Comparison of ENCODE assay signal across 1 cellular context in the genomic region with DNA sequence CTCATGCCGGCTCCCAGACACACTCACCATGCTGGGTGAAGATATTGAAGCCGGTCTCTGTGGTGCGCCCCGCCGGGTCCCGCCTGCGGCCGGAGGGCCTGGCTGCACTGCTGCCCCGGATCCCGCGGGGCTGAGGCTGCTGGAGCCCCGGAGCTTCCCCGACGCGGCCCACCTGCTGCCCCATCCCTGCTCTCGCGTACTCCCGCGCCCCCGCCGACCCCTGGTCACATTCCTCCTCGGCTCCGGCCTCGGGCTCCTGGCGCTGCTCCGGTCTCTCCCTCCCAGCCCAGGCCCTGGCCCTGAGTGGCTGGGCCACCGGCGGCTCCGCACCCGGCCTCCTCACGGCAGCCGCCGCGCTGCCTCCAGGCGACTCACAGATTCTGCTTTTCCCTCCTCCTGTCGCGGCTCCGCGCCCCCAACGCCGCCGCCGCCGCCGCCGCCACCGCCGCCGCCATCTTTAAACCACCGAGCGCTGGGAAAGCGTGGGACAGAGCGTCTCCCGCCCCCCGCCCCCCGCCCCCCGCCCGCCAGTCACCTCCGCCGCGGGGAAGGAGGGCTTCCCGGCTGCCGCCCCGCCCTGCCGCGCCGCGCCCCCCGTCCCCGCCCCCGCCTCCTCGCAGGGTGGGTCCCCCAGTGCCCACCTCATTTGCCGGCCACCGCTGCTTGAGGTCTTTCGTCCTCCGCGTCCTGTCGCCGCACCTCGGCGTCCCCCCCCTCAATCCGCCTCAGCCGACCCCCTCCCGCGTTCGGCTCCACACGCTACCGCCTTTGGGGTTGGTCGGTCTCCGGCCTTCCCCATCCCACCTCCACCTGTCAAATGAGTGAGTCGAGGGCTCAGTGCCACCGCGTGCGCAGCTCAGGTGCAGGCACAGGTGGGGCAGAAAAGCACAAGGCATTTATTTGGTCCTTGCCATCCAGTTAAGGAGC.
A peak's percentile ranks its signal among the peaks of the same experiment; 100 is the strongest.
TF ChIP-seq lines count a peak whose summit lies in the region.

A gene (minus strand): TSS at position 464 of the 927 bp plus-strand sequence. CDS start 280 bp downstream, at position 184.

TF ChIP-seq in K562, 482 proteins besides CTCF, POLR2A, EP300 and RAD21 (continues in another document):
- TF ChIP-seq, protein P1, sequence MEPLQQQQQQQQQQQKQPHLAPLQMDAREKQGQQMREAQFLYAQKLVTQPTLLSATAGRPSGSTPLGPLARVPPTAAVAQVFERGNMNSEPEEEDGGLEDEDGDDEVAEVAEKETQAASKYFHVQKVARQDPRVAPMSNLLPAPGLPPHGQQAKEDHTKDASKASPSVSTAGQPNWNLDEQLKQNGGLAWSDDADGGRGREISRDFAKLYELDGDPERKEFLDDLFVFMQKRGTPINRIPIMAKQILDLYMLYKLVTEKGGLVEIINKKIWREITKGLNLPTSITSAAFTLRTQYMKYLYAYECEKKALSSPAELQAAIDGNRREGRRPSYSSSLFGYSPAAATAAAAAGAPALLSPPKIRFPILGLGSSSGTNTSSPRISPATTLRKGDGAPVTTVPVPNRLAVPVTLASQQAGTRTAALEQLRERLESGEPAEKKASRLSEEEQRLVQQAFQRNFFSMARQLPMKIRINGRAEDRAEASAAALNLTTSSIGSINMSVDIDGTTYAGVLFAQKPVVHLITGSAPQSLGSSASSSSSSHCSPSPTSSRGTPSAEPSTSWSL (CRISPR knock-in tag; IDR thresholded peaks at IDR 0.05; ENCODE audit: borderline replicate concordance), result no peak
- no peak for TF ChIP-seq SAFB2 (IDR thresholded peaks at IDR 0.05; ENCODE audit: borderline replicate concordance, low read depth, low read length, severe bottlenecking)
- TF ChIP-seq, protein P2, sequence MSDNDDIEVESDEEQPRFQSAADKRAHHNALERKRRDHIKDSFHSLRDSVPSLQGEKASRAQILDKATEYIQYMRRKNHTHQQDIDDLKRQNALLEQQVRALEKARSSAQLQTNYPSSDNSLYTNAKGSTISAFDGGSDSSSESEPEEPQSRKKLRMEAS (CRISPR knock-in tag; IDR thresholded peaks at IDR 0.05), result peak; percentile 67
- TF ChIP-seq ZBTB7A (IDR thresholded peaks at IDR 0.05; ENCODE audit: borderline replicate concordance, control insufficient read depth, low read depth, low read length), result peak; percentile 88
- TF ChIP-seq RBM39 (optimal IDR thresholded peaks at IDR 0.05; ENCODE audit: low read depth, low read length), result no peak
- TF ChIP-seq, protein P3, sequence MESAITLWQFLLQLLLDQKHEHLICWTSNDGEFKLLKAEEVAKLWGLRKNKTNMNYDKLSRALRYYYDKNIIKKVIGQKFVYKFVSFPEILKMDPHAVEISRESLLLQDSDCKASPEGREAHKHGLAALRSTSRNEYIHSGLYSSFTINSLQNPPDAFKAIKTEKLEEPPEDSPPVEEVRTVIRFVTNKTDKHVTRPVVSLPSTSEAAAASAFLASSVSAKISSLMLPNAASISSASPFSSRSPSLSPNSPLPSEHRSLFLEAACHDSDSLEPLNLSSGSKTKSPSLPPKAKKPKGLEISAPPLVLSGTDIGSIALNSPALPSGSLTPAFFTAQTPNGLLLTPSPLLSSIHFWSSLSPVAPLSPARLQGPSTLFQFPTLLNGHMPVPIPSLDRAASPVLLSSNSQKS (CRISPR knock-in tag; IDR thresholded peaks at IDR 0.05), result no peak
- peak; percentile 86 for TF ChIP-seq RBFOX2 (IDR thresholded peaks at IDR 0.05; ENCODE audit: low read depth, low read length)
- TF ChIP-seq RBM17 (IDR thresholded peaks at IDR 0.05; ENCODE audit: borderline replicate concordance, low read depth, low read length), result no peak
- TF ChIP-seq MAFG (tag; conservative IDR thresholded peaks at IDR 0.05), result no peak
- TF ChIP-seq, protein P4, sequence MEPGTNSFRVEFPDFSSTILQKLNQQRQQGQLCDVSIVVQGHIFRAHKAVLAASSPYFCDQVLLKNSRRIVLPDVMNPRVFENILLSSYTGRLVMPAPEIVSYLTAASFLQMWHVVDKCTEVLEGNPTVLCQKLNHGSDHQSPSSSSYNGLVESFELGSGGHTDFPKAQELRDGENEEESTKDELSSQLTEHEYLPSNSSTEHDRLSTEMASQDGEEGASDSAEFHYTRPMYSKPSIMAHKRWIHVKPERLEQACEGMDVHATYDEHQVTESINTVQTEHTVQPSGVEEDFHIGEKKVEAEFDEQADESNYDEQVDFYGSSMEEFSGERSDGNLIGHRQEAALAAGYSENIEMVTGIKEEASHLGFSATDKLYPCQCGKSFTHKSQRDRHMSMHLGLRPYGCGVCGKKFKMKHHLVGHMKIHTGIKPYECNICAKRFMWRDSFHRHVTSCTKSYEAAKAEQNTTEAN (CRISPR knock-in tag; IDR thresholded peaks at IDR 0.05), result no peak
- TF ChIP-seq FOXP1 (CRISPR knock-in tag; IDR thresholded peaks at IDR 0.05), result peak; percentile 71; the same call in 1 of the 2 replicates
- no peak for TF ChIP-seq POLR3G (IDR thresholded peaks at IDR 0.05; ENCODE audit: extremely low read depth, insufficient read length, insufficient replicate concordance)
- no peak for TF ChIP-seq ELF4 (CRISPR knock-in tag; IDR thresholded peaks at IDR 0.05)
- TF ChIP-seq ZNF785 (CRISPR knock-in tag; IDR thresholded peaks at IDR 0.05), result no peak
- peak; percentile 24; the same call in 1 of the 2 replicates for TF ChIP-seq MYC (IDR thresholded peaks at IDR 0.05; ENCODE audit: low read depth, low read length)
- no peak for TF ChIP-seq MYC (CRISPR knock-in tag; IDR thresholded peaks at IDR 0.05; ENCODE audit: borderline replicate concordance, low read depth)
- no peak for TF ChIP-seq NR3C1 (CRISPR knock-in tag; IDR thresholded peaks at IDR 0.05)
- TF ChIP-seq, protein P5, sequence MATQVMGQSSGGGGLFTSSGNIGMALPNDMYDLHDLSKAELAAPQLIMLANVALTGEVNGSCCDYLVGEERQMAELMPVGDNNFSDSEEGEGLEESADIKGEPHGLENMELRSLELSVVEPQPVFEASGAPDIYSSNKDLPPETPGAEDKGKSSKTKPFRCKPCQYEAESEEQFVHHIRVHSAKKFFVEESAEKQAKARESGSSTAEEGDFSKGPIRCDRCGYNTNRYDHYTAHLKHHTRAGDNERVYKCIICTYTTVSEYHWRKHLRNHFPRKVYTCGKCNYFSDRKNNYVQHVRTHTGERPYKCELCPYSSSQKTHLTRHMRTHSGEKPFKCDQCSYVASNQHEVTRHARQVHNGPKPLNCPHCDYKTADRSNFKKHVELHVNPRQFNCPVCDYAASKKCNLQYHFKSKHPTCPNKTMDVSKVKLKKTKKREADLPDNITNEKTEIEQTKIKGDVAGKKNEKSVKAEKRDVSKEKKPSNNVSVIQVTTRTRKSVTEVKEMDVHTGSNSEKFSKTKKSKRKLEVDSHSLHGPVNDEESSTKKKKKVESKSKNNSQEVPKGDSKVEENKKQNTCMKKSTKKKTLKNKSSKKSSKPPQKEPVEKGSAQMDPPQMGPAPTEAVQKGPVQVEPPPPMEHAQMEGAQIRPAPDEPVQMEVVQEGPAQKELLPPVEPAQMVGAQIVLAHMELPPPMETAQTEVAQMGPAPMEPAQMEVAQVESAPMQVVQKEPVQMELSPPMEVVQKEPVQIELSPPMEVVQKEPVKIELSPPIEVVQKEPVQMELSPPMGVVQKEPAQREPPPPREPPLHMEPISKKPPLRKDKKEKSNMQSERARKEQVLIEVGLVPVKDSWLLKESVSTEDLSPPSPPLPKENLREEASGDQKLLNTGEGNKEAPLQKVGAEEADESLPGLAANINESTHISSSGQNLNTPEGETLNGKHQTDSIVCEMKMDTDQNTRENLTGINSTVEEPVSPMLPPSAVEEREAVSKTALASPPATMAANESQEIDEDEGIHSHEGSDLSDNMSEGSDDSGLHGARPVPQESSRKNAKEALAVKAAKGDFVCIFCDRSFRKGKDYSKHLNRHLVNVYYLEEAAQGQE (CRISPR knock-in tag; IDR thresholded peaks at IDR 0.05; ENCODE audit: low read depth), result no peak
- no peak for TF ChIP-seq ZNF311 (CRISPR knock-in tag; IDR thresholded peaks at IDR 0.05)
- TF ChIP-seq ZNF76 (CRISPR knock-in tag; IDR thresholded peaks at IDR 0.05; ENCODE audit: borderline replicate concordance), result no peak
- TF ChIP-seq TAF1 (IDR thresholded peaks at IDR 0.05; ENCODE audit: control insufficient read depth, extremely low read depth, insufficient read depth, low read length, severe bottlenecking), result peak; percentile 83
- TF ChIP-seq EP400 (IDR thresholded peaks at IDR 0.05), result peak; percentile 37; the same call in 1 of the 2 replicates
- TF ChIP-seq POLR2H (tag; IDR thresholded peaks at IDR 0.05; ENCODE audit: low read depth), result no peak
- no peak for TF ChIP-seq RHOXF2B (CRISPR knock-in tag; conservative IDR thresholded peaks at IDR 0.05)
- TF ChIP-seq NR4A1 (CRISPR knock-in tag; IDR thresholded peaks at IDR 0.05), result no peak
- TF ChIP-seq NR4A1 (tag; IDR thresholded peaks at IDR 0.05), result no peak
- no peak for TF ChIP-seq NCOA4 (IDR thresholded peaks at IDR 0.05; ENCODE audit: partially characterized antibody)
- TF ChIP-seq RAD51 (IDR thresholded peaks at IDR 0.05; ENCODE audit: borderline replicate concordance, low read depth), result no peak
- no peak for TF ChIP-seq MXI1 (IDR thresholded peaks at IDR 0.05; ENCODE audit: low read depth, low read length)
- TF ChIP-seq SAFB (IDR thresholded peaks at IDR 0.05; ENCODE audit: borderline replicate concordance, low read depth, low read length), result no peak
- TF ChIP-seq SMARCA5 (IDR thresholded peaks at IDR 0.05), result no peak
- TF ChIP-seq ZNF766 (CRISPR knock-in tag; conservative IDR thresholded peaks at IDR 0.05), result no peak
- no peak for TF ChIP-seq CCAR2 (IDR thresholded peaks at IDR 0.05; ENCODE audit: low read depth, low read length)
- TF ChIP-seq SPI1 (IDR thresholded peaks at IDR 0.05; ENCODE audit: borderline replicate concordance, low read depth, low read length), result no peak
- TF ChIP-seq ZNF561 (CRISPR knock-in tag; conservative IDR thresholded peaks at IDR 0.05), result no peak
- 0 out of 2 replicates have a peak, but pooled peaks have one; percentile 16 for TF ChIP-seq FOSL1 (tag; conservative IDR thresholded peaks at IDR 0.05)
- TF ChIP-seq, protein P6, sequence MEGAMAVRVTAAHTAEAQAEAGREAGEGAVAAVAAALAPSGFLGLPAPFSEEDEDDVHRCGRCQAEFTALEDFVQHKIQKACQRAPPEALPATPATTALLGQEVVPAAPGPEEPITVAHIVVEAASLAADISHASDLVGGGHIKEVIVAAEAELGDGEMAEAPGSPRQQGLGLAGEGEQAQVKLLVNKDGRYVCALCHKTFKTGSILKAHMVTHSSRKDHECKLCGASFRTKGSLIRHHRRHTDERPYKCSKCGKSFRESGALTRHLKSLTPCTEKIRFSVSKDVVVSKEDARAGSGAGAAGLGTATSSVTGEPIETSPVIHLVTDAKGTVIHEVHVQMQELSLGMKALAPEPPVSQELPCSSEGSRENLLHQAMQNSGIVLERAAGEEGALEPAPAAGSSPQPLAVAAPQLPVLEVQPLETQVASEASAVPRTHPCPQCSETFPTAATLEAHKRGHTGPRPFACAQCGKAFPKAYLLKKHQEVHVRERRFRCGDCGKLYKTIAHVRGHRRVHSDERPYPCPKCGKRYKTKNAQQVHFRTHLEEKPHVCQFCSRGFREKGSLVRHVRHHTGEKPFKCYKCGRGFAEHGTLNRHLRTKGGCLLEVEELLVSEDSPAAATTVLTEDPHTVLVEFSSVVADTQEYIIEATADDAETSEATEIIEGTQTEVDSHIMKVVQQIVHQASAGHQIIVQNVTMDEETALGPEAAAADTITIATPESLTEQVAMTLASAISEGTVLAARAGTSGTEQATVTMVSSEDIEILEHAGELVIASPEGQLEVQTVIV (CRISPR knock-in tag; IDR thresholded peaks at IDR 0.05; ENCODE audit: borderline replicate concordance), result no peak
- no peak for TF ChIP-seq SP2 (IDR thresholded peaks at IDR 0.05; ENCODE audit: extremely low read depth, low read depth, low read length, poor library complexity, severe bottlenecking)
- TF ChIP-seq ZNF23 (CRISPR knock-in tag; IDR thresholded peaks at IDR 0.05), result no peak
- TF ChIP-seq, protein P7, sequence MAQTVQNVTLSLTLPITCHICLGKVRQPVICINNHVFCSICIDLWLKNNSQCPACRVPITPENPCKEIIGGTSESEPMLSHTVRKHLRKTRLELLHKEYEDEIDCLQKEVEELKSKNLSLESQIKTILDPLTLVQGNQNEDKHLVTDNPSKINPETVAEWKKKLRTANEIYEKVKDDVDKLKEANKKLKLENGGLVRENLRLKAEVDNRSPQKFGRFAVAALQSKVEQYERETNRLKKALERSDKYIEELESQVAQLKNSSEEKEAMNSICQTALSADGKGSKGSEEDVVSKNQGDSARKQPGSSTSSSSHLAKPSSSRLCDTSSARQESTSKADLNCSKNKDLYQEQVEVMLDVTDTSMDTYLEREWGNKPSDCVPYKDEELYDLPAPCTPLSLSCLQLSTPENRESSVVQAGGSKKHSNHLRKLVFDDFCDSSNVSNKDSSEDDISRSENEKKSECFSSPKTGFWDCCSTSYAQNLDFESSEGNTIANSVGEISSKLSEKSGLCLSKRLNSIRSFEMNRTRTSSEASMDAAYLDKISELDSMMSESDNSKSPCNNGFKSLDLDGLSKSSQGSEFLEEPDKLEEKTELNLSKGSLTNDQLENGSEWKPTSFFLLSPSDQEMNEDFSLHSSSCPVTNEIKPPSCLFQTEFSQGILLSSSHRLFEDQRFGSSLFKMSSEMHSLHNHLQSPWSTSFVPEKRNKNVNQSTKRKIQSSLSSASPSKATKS (CRISPR knock-in tag; IDR thresholded peaks at IDR 0.05), result no peak
- TF ChIP-seq, protein P8, sequence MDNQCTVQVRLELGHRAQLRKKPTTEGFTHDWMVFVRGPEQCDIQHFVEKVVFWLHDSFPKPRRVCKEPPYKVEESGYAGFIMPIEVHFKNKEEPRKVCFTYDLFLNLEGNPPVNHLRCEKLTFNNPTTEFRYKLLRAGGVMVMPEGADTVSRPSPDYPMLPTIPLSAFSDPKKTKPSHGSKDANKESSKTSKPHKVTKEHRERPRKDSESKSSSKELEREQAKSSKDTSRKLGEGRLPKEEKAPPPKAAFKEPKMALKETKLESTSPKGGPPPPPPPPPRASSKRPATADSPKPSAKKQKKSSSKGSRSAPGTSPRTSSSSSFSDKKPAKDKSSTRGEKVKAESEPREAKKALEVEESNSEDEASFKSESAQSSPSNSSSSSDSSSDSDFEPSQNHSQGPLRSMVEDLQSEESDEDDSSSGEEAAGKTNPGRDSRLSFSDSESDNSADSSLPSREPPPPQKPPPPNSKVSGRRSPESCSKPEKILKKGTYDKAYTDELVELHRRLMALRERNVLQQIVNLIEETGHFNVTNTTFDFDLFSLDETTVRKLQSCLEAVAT (IDR thresholded peaks at IDR 0.05), result no peak
- TF ChIP-seq RBBP5 (IDR thresholded peaks at IDR 0.05; ENCODE audit: borderline replicate concordance, insufficient read depth, low read length, poor library complexity, severe bottlenecking), result peak; percentile 93
- TF ChIP-seq CHCHD3 (CRISPR knock-in tag; IDR thresholded peaks at IDR 0.05), result no peak
- TF ChIP-seq ZNF586 (CRISPR knock-in tag; conservative IDR thresholded peaks at IDR 0.05), result no peak
- peak; percentile 8; the same call in 1 of the 2 replicates for TF ChIP-seq JUND (IDR thresholded peaks at IDR 0.05; ENCODE audit: borderline replicate concordance, low read depth, low read length)
- no peak for TF ChIP-seq JUND (tag; IDR thresholded peaks at IDR 0.05; ENCODE audit: borderline replicate concordance, low read depth, low read length)
- no peak for TF ChIP-seq CC2D1A (IDR thresholded peaks at IDR 0.05)
- no peak for TF ChIP-seq ATF7 (IDR thresholded peaks at IDR 0.05)
- TF ChIP-seq, protein P9, sequence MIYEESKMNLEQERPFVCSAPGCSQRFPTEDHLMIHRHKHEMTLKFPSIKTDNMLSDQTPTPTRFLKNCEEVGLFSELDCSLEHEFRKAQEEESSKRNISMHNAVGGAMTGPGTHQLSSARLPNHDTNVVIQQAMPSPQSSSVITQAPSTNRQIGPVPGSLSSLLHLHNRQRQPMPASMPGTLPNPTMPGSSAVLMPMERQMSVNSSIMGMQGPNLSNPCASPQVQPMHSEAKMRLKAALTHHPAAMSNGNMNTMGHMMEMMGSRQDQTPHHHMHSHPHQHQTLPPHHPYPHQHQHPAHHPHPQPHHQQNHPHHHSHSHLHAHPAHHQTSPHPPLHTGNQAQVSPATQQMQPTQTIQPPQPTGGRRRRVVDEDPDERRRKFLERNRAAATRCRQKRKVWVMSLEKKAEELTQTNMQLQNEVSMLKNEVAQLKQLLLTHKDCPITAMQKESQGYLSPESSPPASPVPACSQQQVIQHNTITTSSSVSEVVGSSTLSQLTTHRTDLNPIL (CRISPR knock-in tag; IDR thresholded peaks at IDR 0.05), result no peak
